ENCODE assay signal across 18 cellular contexts in genomic region chr4:166293551-166293950, GRCh38.
A peak's percentile ranks its signal among the peaks of the same experiment; 100 is the strongest.
DNase-seq lines count a peak whose midpoint lies in the region; ATAC-seq and TF ChIP-seq lines count a peak whose summit lies in the region.
"Had no signal": no experiment of that assay in that cellular context is flagged by ENCODE, and none has a peak within 500 bp of the region (broad histone marks: within the 10 kb centered on the region; RNA-seq: fewer than 3 reads in every experiment).

No MANE protein-coding gene starts in this region.

- H3K36me3 ChIP-seq in H7 (replicated peaks; ENCODE audit: control insufficient read depth, insufficient read depth, low read length): no peaks in the 10 kb centered on the region
- H3K36me3 ChIP-seq: BE2C, SJSA1 had no signal

- no peak overlapping the region for H3K4me3 ChIP-seq in choroid plexus epithelial cell (ENCODE audit: low read depth, low read length)
- no peak overlapping the region for H3K4me3 ChIP-seq in H7 (ENCODE audit: insufficient read depth, low read depth, low read length)
- H3K4me3 ChIP-seq: SJSA1 had no signal

- H3K27me3 ChIP-seq in H7 (ENCODE audit: control insufficient read depth, insufficient read depth, low read length): no peaks in the 10 kb centered on the region
- H3K27me3 ChIP-seq: BE2C, SJSA1 had no signal

- ATAC-seq in GM21529 (IDR thresholded peaks at IDR 0.05; ENCODE audit: unreplicated experiment): no peak

- DNase-seq in EH (ENCODE audit: low read depth) (peak; percentile 54), M059J (ENCODE audit: low read depth) (peak; percentile 23), choroid plexus epithelial cell (ENCODE audit: low read depth) (peak; percentile 23), iris pigment epithelial cell (ENCODE audit: low read depth) (peak; percentile 38), H7 (no peak), SHP77 treated with DMSO at 0.1 percent for 48 hours (lab: John Stamatoyannopoulos, UW) (no peak)
- no peak for DNase-seq in central memory CD4-positive, alpha-beta T cell
- DNase-seq: BE2C; Caco-2; CD4-positive, alpha-beta T cell; GOT3; KG1; NCI-H1417; NCI-H187; NCI-H2107; NCI-H345 had no signal

- TF ChIP-seq CTCF in choroid plexus epithelial cell (conservative IDR thresholded peaks at IDR 0.05; ENCODE audit: low read depth, low read length): no peak

Comparison
In these comparisons a context has a peak if more than half of its experiments do, and no peak if none do; other contexts are left out.
1. DNase-seq: peak in EH (single experiment), M059J (single experiment), choroid plexus epithelial cell (single experiment) and iris pigment epithelial cell (single experiment); none in central memory CD4-positive, alpha-beta T cell (single experiment), H7 (single experiment) and SHP77 treated with DMSO at 0.1 percent for 48 hours (single experiment).